21 cellular contexts compared by ENCODE assay signal in the genomic region with DNA sequence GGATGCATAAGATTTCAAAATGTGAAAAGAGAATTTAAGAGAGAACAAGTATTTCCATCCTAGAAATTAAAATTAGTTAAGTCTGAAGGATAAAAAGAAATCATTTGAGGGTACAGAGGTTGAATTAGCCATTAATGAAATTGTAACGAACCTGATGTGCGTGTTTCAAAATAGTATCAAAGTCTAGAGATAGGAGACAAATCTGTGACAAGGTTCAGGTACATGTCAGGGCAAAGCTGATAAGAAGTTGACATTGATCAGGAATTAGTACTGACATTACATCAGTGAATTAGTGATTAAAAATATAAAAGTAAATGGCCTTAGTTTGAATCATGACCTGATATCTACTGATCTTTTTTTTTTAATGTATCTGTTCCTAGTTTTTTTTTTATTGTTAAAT.
"Had no signal": no experiment of that assay in that cellular context is flagged by ENCODE, and none has a peak within 500 bp of the region (broad histone marks: within the 10 kb centered on the region; RNA-seq: fewer than 3 reads in every experiment).

No MANE protein-coding gene starts in this region.

- H3K27me3 ChIP-seq: MG63, SJSA1 had no signal

- H3K36me3 ChIP-seq: MG63, SJSA1 had no signal

- DNase-seq: IMR-90, Karpas-422, KG1, MG63, NCI-H1092, NCI-H1436, NCI-H187, NCI-H2029, NCI-H2081 treated with DMSO at 0.1 percent for 48 hours, NCI-H2171, NCI-H226, NCI-H446, NCI-H510A, NCI-H524 treated with DMSO at 0.1 percent for 48 hours, NCI-H69, NCI-H774, Right ventricle myocardium superior, RPMI8226, SIG-M5 had no signal

- H3K4me1 ChIP-seq: SJSA1 had no signal

- H3K27ac ChIP-seq: SJSA1, SK-N-MC had no signal

- H3K4me3 ChIP-seq: MG63, SJSA1, SK-N-MC had no signal

- H3K9me3 ChIP-seq: MG63, SJSA1 had no signal
